In the genomic region with DNA sequence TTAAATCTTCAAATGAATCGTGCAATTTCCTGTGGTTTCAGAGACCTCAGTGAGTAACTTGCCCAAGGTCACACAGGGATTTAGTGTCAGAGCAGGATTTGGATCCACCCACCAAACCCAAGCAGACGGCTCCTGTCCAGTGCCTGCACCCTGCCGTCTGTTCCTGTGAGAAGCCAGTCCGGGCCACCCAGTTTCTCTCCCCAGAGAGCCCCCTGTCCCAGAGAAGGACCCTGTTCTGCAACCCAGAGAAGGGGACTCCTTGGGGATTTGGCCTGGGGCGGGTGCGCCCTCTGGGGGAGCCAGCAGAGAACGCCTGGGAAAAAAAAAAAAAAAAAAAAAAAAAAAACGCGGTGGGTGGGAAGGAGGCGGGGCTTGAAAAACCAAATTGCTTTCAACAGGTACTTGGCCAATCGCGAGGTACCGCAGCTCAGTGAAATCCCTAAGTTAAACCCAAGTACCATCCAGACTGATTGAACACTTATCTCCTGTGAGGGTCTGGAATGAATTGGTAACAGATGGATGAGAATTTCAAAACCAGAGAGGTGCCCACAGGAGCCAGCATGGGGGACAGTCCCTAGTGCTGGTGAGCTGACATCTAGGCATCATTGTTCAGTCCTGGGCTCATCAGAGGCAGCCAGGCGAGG, we compare ENCODE assay signal across 8 cellular contexts. TPM values are rescaled to one million over a fixed set of nuclear protein-coding genes. Genes with fewer than 3 reads are reported as not detected.
DNase-seq lines count a peak whose midpoint lies in the region; ATAC-seq, FAIRE-seq and TF ChIP-seq lines count a peak whose summit lies in the region.

No MANE protein-coding gene starts in this region.

- no peak for FAIRE-seq in D721Med (lab: Jason Lieb, UNC)

- H3K9me2 ChIP-seq in SK-N-SH, result no peaks in the 10 kb centered on the region

- TF ChIP-seq CTCF in D721Med (IDR thresholded peaks at IDR 0.05; ENCODE audit: insufficient read depth, missing control alignments), result peak; percentile 57
- TF ChIP-seq CTCF in SK-N-SH (IDR thresholded peaks at IDR 0.05), result peak; percentile 61
- peak; percentile 41 to 71 (median 47) for TF ChIP-seq CTCF in ascending aorta (IDR thresholded peaks at IDR 0.05)

- 0 out of 2 replicates have a peak overlapping the region, but pooled peaks have one; percentile 13 for H3K4me2 ChIP-seq in SK-N-SH

- no peak for ATAC-seq in GM21381 (IDR thresholded peaks at IDR 0.05; ENCODE audit: unreplicated experiment)

- no peak for TF ChIP-seq EP300 in SK-N-SH (IDR thresholded peaks at IDR 0.05; ENCODE audit: borderline replicate concordance in 1 of 2, low read depth in 1 of 2, low read length in 1 of 2)

- TF ChIP-seq RAD21 in SK-N-SH (IDR thresholded peaks at IDR 0.05; ENCODE audit: low read length), result peak; percentile 74

- WGBS in SK-N-SH (ENCODE audit: low lambda C conversion rate), result 9% methylated on average over 14 of the region's 14 CpGs

- H3K4me1 ChIP-seq in SK-N-SH (ENCODE audit: control insufficient read depth in 1 of 2, insufficient read depth in 2 of 2, low read depth in 1 of 2, low read length in 1 of 2) (peaks cover 0 to 3% of the 10 kb centered on the region in 2 experiments; a peak in 1 of 4 replicates), ascending aorta (no peaks in the 10 kb centered on the region), iPS-20b (ENCODE audit: insufficient read depth, low read length) (no peaks in the 10 kb centered on the region)

- no peak overlapping the region for H3K9ac ChIP-seq in SK-N-SH
- no peak overlapping the region for H3K9ac ChIP-seq in iPS-20b (ENCODE audit: low read depth, low read length)

- no peaks in the 10 kb centered on the region for H3K79me2 ChIP-seq in SK-N-SH (ENCODE audit: insufficient read depth)

- POLR2A ChIA-PET in SK-N-SH (lab: Yijun Ruan, JAX), result no interaction called here

- CTCF ChIA-PET in SK-N-SH (lab: Yijun Ruan, JAX), result interaction anchor here (0.6 to 10.5 kb wide), 10 partner anchors 9 to 167 kb away, joined by 3 to 150 read pairs (median 3); no protein-coding TSS in a partner anchor

- no peak overlapping the region; the same call in 1 of the 2 replicates for H2AFZ ChIP-seq in SK-N-SH (ENCODE audit: low read depth)

- H3F3A ChIP-seq in SK-N-SH (replicated peaks; ENCODE audit: insufficient read depth), result no peaks in the 10 kb centered on the region

- H3K27me3 ChIP-seq in SK-N-SH (ENCODE audit: insufficient read depth), result no peaks in the 10 kb centered on the region
- H3K27me3 ChIP-seq in ascending aorta, result no peaks in the 10 kb centered on the region
- H3K27me3 ChIP-seq in iPS-20b (ENCODE audit: insufficient read depth, low read length), result no peaks in the 10 kb centered on the region

- DNase-seq in D721Med (ENCODE audit: insufficient read length, low spot score) (peak; percentile 40), HT-29 (ENCODE audit: low spot score) (peak; percentile 34), SK-N-SH (peak; percentile 81), ascending aorta (ENCODE audit: low spot score in 2 of 2) (peak in 1 of 2 donors; percentile 63), OCI-M2 (lab: John Stamatoyannopoulos, UW; ENCODE audit: unreplicated experiment) (no peak)
- DNase-seq in stimulated activated CD4-positive, alpha-beta T cell treated with anti-CD3 and anti-CD28 coated beads, Interleukin-15, amount 100 ng/mL, for 1 hour (ENCODE audit: low read depth in 1 of 2, low spot score in 1 of 2), result peak; percentile 16 to 19

- H3K36me3 ChIP-seq in SK-N-SH (replicated peaks in 1 of 2; ENCODE audit: control insufficient read depth in 1 of 2, insufficient read depth in 2 of 2, low read length in 1 of 2) (no peaks in the 10 kb centered on the region), ascending aorta (no peaks in the 10 kb centered on the region), iPS-20b (ENCODE audit: insufficient read depth, low read depth, low read length) (no peaks in the 10 kb centered on the region)

- no peaks in the 10 kb centered on the region for H4K20me1 ChIP-seq in SK-N-SH (ENCODE audit: insufficient read depth)

- intact Hi-C loops in ascending aorta (cut with DNase I), result loop anchor here (1.0 kb wide), 1 partner anchor 147 kb away; no protein-coding TSS in a partner anchor

- H3K4me3 ChIP-seq in SK-N-SH (ENCODE audit: low read depth in 2 of 2, low read length in 1 of 2), result no peak overlapping the region
- H3K4me3 ChIP-seq in ascending aorta, result peak overlapping the region in 1 of 2 donors; percentile 28
- H3K4me3 ChIP-seq in iPS-20b (ENCODE audit: low read length), result peak overlapping the region; percentile 46; the same call in 1 of the 2 replicates

- H3K9me3 ChIP-seq in SK-N-SH (no peaks in the 10 kb centered on the region), ascending aorta (no peaks in the 10 kb centered on the region), iPS-20b (ENCODE audit: insufficient read depth, low read depth, low read length) (peaks cover 9% of the 10 kb centered on the region)

- H3K27ac ChIP-seq in SK-N-SH (ENCODE audit: low read depth in 2 of 2, low read length in 1 of 2), result no peak overlapping the region
- H3K27ac ChIP-seq in ascending aorta, result no peak overlapping the region
- H3K27ac ChIP-seq in iPS-20b (ENCODE audit: low read length), result no peak overlapping the region

TF ChIP-seq in SK-N-SH, 30 proteins besides CTCF, POLR2A, EP300 and RAD21:
- no peak for TF ChIP-seq TEAD4 (IDR thresholded peaks at IDR 0.05; ENCODE audit: borderline replicate concordance, insufficient read depth)
- TF ChIP-seq RXRA (IDR thresholded peaks at IDR 0.05; ENCODE audit: borderline replicate concordance, low read depth), result no peak
- TF ChIP-seq SMC3 (IDR thresholded peaks at IDR 0.05; ENCODE audit: low read depth, low read length), result peak; percentile 49
TF ChIP-seq in SK-N-SH: peak in this region for 1.

RNA-seq across cellular contexts. Expression of a gene that starts 30.9 kb away (rescaled TPM):
- total RNA-seq in HT-29 (2014; rRNA removed; shearing (Covaris generic)), result 0.13 TPM in 1 of 2 replicates, not detected in the other
- polyA plus RNA-seq in SK-N-SH (2012; rRNA removed), result 0.13 TPM in 2 replicates
- 0.10 and 0.17 TPM in 2 replicates for polyA plus RNA-seq in SK-N-SH (2012; cell fraction: cytosol; rRNA removed)
- 0.11 TPM in 1 of 2 replicates, not detected in the other for polyA plus RNA-seq in SK-N-SH (2012; cell fraction: nucleus; rRNA removed)
- 6.4 TPM for total RNA-seq in ascending aorta
